8 cellular contexts compared by ENCODE assay signal in the genomic region with DNA sequence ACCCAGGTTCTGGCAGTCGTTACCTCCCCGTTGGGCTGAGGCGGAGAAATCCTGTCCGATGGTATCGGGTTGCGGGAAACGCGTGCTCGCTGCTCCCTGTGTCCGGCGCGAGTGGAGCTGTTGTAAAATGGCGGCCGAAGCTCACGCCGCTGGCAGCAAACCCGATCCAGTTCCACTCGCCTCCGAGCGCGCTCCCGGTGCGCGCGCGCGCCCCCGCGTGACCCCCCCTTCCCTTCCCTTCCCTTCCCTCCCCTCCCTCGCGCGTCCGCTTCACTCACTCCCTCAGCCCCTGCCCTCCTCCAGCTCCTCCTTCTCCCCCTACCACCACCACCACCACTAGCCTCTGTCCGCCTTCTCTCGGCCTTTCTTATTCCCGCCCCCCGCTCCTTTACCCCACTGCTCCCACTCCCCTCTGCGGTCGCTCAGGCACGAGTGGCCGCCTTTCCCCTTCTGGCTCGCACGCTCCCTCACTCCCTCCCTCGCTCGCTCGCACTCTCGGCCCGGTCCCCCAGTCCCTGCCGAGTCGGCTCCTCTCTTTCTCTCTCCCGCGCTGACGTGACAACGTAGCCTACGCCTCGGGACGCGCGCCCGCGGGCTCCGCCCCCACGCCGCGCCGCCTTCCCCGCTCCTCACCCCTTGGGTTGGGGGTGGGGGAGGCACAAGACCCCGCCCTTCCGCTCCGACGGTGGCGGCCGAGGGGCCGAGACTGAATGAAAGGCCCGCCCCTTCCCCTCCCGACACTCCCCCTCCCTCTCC. TPM values are rescaled to one million over a fixed set of nuclear protein-coding genes. Genes with fewer than 3 reads are reported as not detected.
DNase-seq lines count a peak whose midpoint lies in the region; ATAC-seq, FAIRE-seq and TF ChIP-seq lines count a peak whose summit lies in the region.

Gene SYNCRIP, minus strand, starts transcription at position 113 of the 756 bp plus-strand sequence. CDS start 1,447 bp downstream, outside the sequence.

- DNase-seq in Ammon's horn (ENCODE audit: low spot score) (peak; percentile 99), GM19238 (ENCODE audit: insufficient read length, low spot score) (peak; percentile 77), NCI-H510A (lab: John Stamatoyannopoulos, UW) (peak; percentile 88), cerebellar nuclear complex (lab: John Stamatoyannopoulos, UW) (peak; percentile 96 to 98), kidney (peak; percentile 100)
- peak; percentile 98 for DNase-seq in activated CD4-positive, alpha-beta T cell treated with anti-CD3 and anti-CD28 coated beads for 1 hour
- DNase-seq in stimulated activated CD4-positive, alpha-beta T cell treated with anti-CD3 and anti-CD28 coated beads, Interleukin-15, amount 100 ng/mL, for 1 hour (ENCODE audit: low read depth in 1 of 2, low spot score in 1 of 2): peak; percentile 98

- TF ChIP-seq CTCF in kidney (IDR thresholded peaks at IDR 0.05; ENCODE audit: borderline replicate concordance, extremely low read depth, insufficient read depth): no peak

- peak within 1 kb of the TSS; percentile 87 to 91 for H3K4me3 ChIP-seq in kidney (ENCODE audit: low read length in 2 of 2)

- FAIRE-seq in kidney (lab: Jason Lieb, UNC): no peak

- H3K9ac ChIP-seq in kidney (ENCODE audit: low read length in 2 of 2): peak within 1 kb of the TSS; percentile 95 to 97

- intact Hi-C loops in kidney (cut with DNase I): no loop called here

- H3K9me3 ChIP-seq in kidney (ENCODE audit: control insufficient read depth in 1 of 2, low read length in 2 of 2): no peaks in the 10 kb centered on the region

- peaks cover 8 to 17% of the 10 kb centered on the region in 2 donors for H3K4me1 ChIP-seq in kidney (ENCODE audit: control insufficient read depth in 1 of 2, insufficient read depth in 1 of 2, low read depth in 1 of 2, low read length in 2 of 2)

- peak within 1 kb of the TSS; percentile 100 for H3K27ac ChIP-seq in kidney (ENCODE audit: low read depth in 2 of 2, low read length in 2 of 2)

- peaks cover 2 to 13% of the 10 kb centered on the region in 2 donors for H3K36me3 ChIP-seq in kidney (ENCODE audit: control insufficient read depth in 1 of 2, insufficient read depth in 2 of 2, low read length in 2 of 2)

- ATAC-seq in HG03439 (IDR thresholded peaks at IDR 0.05; ENCODE audit: unreplicated experiment): peak; percentile 74

RNA-seq across cellular contexts. Expression of gene SYNCRIP, which starts in this region (rescaled TPM):
- total RNA-seq in kidney: 109 TPM
- polyA plus RNA-seq in kidney (ENCODE audit: insufficient read depth, low read depth, low replicate concordance): 26.5 TPM

Comparison
In these comparisons a context has a peak if more than half of its experiments do, and no peak if none do; other contexts are left out.
1. Peak in every context shown above with its lines: DNase-seq, ATAC-seq, H3K4me3 ChIP-seq and H3K27ac ChIP-seq.